8 cellular contexts compared by ENCODE assay signal in the genomic region with DNA sequence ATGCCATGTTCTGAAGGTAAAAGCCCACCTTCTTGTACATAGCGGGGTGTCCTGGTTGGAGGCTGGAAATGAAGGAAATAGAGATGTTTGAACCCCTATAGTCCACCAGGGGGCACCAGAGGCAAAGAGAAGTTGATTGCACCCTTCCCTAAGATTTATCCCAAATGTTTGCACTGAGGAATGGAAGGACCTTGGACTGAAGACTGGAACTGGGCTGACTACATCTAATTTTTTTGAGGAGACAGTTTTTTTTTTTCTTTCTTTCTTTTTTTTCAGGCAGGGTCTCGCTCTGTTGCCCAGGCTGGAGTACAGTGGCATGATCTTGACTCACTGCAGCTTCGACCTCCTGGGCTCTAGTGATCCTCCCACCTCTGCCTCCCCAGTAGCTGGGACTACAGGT. TPM values are rescaled to one million over a fixed set of nuclear protein-coding genes. Genes with fewer than 3 reads are reported as not detected.
DNase-seq lines count a peak whose midpoint lies in the region; ATAC-seq and TF ChIP-seq lines count a peak whose summit lies in the region.

No MANE protein-coding gene starts in this region.

- 54 to 60% methylated on average over 3 of the region's 3 CpGs for WGBS in GM23248 (ENCODE audit: low coverage in 1 of 2, low lambda C conversion rate in 2 of 2, missing lambda C conversion rate in 2 of 2), 2 experiments
- 77 to 88% (median 82%) methylated on average over 3 of the region's 3 CpGs for WGBS in heart left ventricle, 4 donors

- H3K27me3 ChIP-seq in GM23248 (replicated peaks; ENCODE audit: insufficient read depth) (no peaks in the 10 kb centered on the region), heart left ventricle (no peaks in the 10 kb centered on the region)

- peak; percentile 72 to 92 (median 82) for TF ChIP-seq CTCF in heart left ventricle (IDR thresholded peaks at IDR 0.05)

- H3K4me1 ChIP-seq in GM23248 (ENCODE audit: insufficient read depth): peaks cover 18% of the 10 kb centered on the region
- peaks cover 0 to 16% (median 1%) of the 10 kb centered on the region in 12 donors for H3K4me1 ChIP-seq in heart left ventricle

- no peaks in the 10 kb centered on the region for H4K20me1 ChIP-seq in GM23248 (ENCODE audit: insufficient read depth)

- H3K9me3 ChIP-seq in GM23248 (ENCODE audit: low read depth) (no peaks in the 10 kb centered on the region), heart left ventricle (no peaks in the 10 kb centered on the region)

- DNase-seq in CMK (ENCODE audit: low read depth) (peak; percentile 35), GM23248 (peak; percentile 64), NCI-H69 (lab: John Stamatoyannopoulos, UW) (peak; percentile 49), heart left ventricle (peak in 2 of 5 donors; percentile 45 to 56), sciatic nerve (ENCODE audit: low spot score) (no peak)
- no peak for DNase-seq in activated naive CD8-positive, alpha-beta T cell treated with anti-CD3 and anti-CD28 coated beads, Interleukin-2, amount 10 ng/mL, durations not matched to agents 7 days and 5 days

- H3K9ac ChIP-seq in GM23248: no peak overlapping the region

- H3K4me1 Mint-ChIP-seq in activated naive CD8-positive, alpha-beta T cell treated with anti-CD3 and anti-CD28 coated beads, Interleukin-2, amount 10 ng/mL, durations not matched to agents 7 days and 5 days: no peaks in the 10 kb centered on the region

- no peaks in the 10 kb centered on the region for H3K9me3 Mint-ChIP-seq in activated naive CD8-positive, alpha-beta T cell treated with anti-CD3 and anti-CD28 coated beads, Interleukin-2, amount 10 ng/mL, durations not matched to agents 7 days and 5 days

- in situ Hi-C loops in GM23248 (cut with MboI): loop anchor here (10.0 to 25.0 kb wide), 3 partner anchors 133 to 433 kb away; a partner anchor contains a TSS

- peaks cover 5% of the 10 kb centered on the region for H3K36me3 Mint-ChIP-seq in activated naive CD8-positive, alpha-beta T cell treated with anti-CD3 and anti-CD28 coated beads, Interleukin-2, amount 10 ng/mL, durations not matched to agents 7 days and 5 days

- H3K4me2 ChIP-seq in GM23248 (ENCODE audit: unreplicated experiment): no peak overlapping the region

- H3K27me3 Mint-ChIP-seq in activated naive CD8-positive, alpha-beta T cell treated with anti-CD3 and anti-CD28 coated beads, Interleukin-2, amount 10 ng/mL, durations not matched to agents 7 days and 5 days: no peaks in the 10 kb centered on the region

- peaks cover 39% of the 10 kb centered on the region for H3F3A ChIP-seq in GM23248 (ENCODE audit: insufficient read depth)

- peaks cover 29% of the 10 kb centered on the region for H3K36me3 ChIP-seq in GM23248 (ENCODE audit: low read depth)
- H3K36me3 ChIP-seq in heart left ventricle: peaks cover 0 to 99% (median 92%) of the 10 kb centered on the region in 9 donors

- TF ChIP-seq POLR2A in heart left ventricle (IDR thresholded peaks at IDR 0.05): no peak

- POLR2A ChIA-PET in activated naive CD8-positive, alpha-beta T cell treated with anti-CD3 and anti-CD28 coated beads, Interleukin-2, amount 10 ng/mL, durations not matched to agents 7 days and 5 days (lab: Charles Lee): interaction anchor here (0.6 to 1.1 kb wide), 2 partner anchors 136 to 138 kb away, joined by 3 to 5 read pairs; no protein-coding TSS in a partner anchor

- peak; percentile 43 for ATAC-seq in activated naive CD8-positive, alpha-beta T cell treated with anti-CD3 and anti-CD28 coated beads, Interleukin-2, amount 10 ng/mL, durations not matched to agents 7 days and 5 days (ENCODE audit: low read depth)
- ATAC-seq in heart left ventricle (peak; percentile 19 to 75 (median 70)), sciatic nerve (peak; percentile 78), GM21825 (IDR thresholded peaks at IDR 0.05; ENCODE audit: unreplicated experiment) (no peak), GM21447 (IDR thresholded peaks at IDR 0.05; ENCODE audit: unreplicated experiment) (no peak)

- intact Hi-C loops in heart left ventricle (cut with DNase I) (loop anchor here (1.0 to 10.0 kb wide), 9 partner anchors 23 to 433 kb away; a partner anchor contains a TSS), sciatic nerve (cut with DNase I) (no loop called here)

- H3K4me3 ChIP-seq in GM23248 (no peak overlapping the region), heart left ventricle (no peak overlapping the region)

- no peak overlapping the region for H2AFZ ChIP-seq in GM23248

- no peaks in the 10 kb centered on the region for H3K79me2 ChIP-seq in GM23248 (ENCODE audit: insufficient read depth)

- no peaks in the 10 kb centered on the region for H3K9me2 ChIP-seq in GM23248 (ENCODE audit: insufficient read depth)

- H3K27ac ChIP-seq in GM23248 (no peak overlapping the region), heart left ventricle (no peak overlapping the region)

- no peak overlapping the region for H3K4me3 Mint-ChIP-seq in activated naive CD8-positive, alpha-beta T cell treated with anti-CD3 and anti-CD28 coated beads, Interleukin-2, amount 10 ng/mL, durations not matched to agents 7 days and 5 days

- H3K27ac Mint-ChIP-seq in activated naive CD8-positive, alpha-beta T cell treated with anti-CD3 and anti-CD28 coated beads, Interleukin-2, amount 10 ng/mL, durations not matched to agents 7 days and 5 days: no peak overlapping the region

RNA-seq across cellular contexts. Expression of a gene that starts 55.3 kb away (rescaled TPM):
- 43.1 and 65.5 TPM in 2 replicates for total RNA-seq in GM23248 (2014; rRNA removed; shearing (Covaris generic))
- polyA plus RNA-seq in GM23248 (2016; fragmentation: Nextera tagmentation; extraction: Ambion mirVana): 22.0 and 24.0 TPM in 2 replicates
- total RNA-seq in activated naive CD8-positive, alpha-beta T cell treated with anti-CD3 and anti-CD28 coated beads, Interleukin-2, amount 10 ng/mL, durations not matched to agents 7 days and 5 days: 10 to 100 TPM; 34.9 to 35.8 TPM
- total RNA-seq in heart left ventricle: 10 to 100 TPM; 30.0 to 49.0 (median 37.5) TPM
- polyA plus RNA-seq in heart left ventricle: 10 to 100 TPM; 14.6 to 25.9 TPM
- total RNA-seq in sciatic nerve: 67.7 TPM

RNA-seq across cellular contexts. Expression of a gene that starts 58.2 kb away (rescaled TPM):
- 100 and 124 TPM in 2 replicates for total RNA-seq in GM23248 (2014; rRNA removed; shearing (Covaris generic))
- polyA plus RNA-seq in GM23248 (2016; fragmentation: Nextera tagmentation; extraction: Ambion mirVana): 82.3 and 84.2 TPM in 2 replicates
- 10 to 100 TPM; 83.2 to 85.5 TPM for total RNA-seq in activated naive CD8-positive, alpha-beta T cell treated with anti-CD3 and anti-CD28 coated beads, Interleukin-2, amount 10 ng/mL, durations not matched to agents 7 days and 5 days
- 100 to 1,000 TPM in 1 of 9 donors, 10 to 100 TPM in 8; 37.3 to 140 (median 59.4) TPM for total RNA-seq in heart left ventricle
- polyA plus RNA-seq in heart left ventricle: 10 to 100 TPM; 38.4 to 61.3 TPM
- total RNA-seq in sciatic nerve: 117 TPM

Comparison
In these comparisons a context has a peak if more than half of its experiments do, and no peak if none do; other contexts are left out.
1. DNase-seq: peak in CMK (single experiment), GM23248 (single experiment) and NCI-H69 (single experiment); none in activated naive CD8-positive, alpha-beta T cell treated with anti-CD3 and anti-CD28 coated beads, Interleukin-2, amount 10 ng/mL, durations not matched to agents 7 days and 5 days (single experiment) and sciatic nerve (single experiment).
2. ATAC-seq: peak in activated naive CD8-positive, alpha-beta T cell treated with anti-CD3 and anti-CD28 coated beads, Interleukin-2, amount 10 ng/mL, durations not matched to agents 7 days and 5 days (single experiment), heart left ventricle (4 of 4) and sciatic nerve (single experiment); none in GM21825 (single experiment) and GM21447 (single experiment).